Comparison of ENCODE assay signal across 33 cellular contexts in genomic region chr10:2680802-2681201, GRCh38.
"Had no signal": no experiment of that assay in that cellular context is flagged by ENCODE, and none has a peak within 500 bp of the region (broad histone marks: within the 10 kb centered on the region; RNA-seq: fewer than 3 reads in every experiment).

No MANE protein-coding gene starts in this region.

- H3K36me3 Mint-ChIP-seq: activated CD4-positive, alpha-beta memory T cell treated with anti-CD3 and anti-CD28 coated beads for 36 hours; activated naive CD8-positive, alpha-beta T cell; brain had no signal

- DNase-seq: activated B cell treated with CpG ODN at 0.5 μM for 24 hours; activated CD4-positive, alpha-beta memory T cell treated with anti-CD3 and anti-CD28 coated beads for 36 hours; activated CD4-positive, alpha-beta T cell treated with anti-CD3 and anti-CD28 coated beads, Interleukin-2, amount 10 ng/mL, durations not matched to agents 24 days and 14 days; activated CD8-positive, alpha-beta memory T cell treated with anti-CD3 and anti-CD28 coated beads, Interleukin-2, amount 50 U/mL, for 48 hours; activated CD8-positive, alpha-beta T cell treated with anti-CD3 and anti-CD28 coated beads, Interleukin-2, amount 10 ng/mL, durations not matched to agents 7 days and 5 days; activated effector memory CD4-positive, alpha-beta T cell treated with Interleukin-2 at 50 U/mL for 16 hours; activated gamma-delta T cell treated with Interleukin-2 at 50 U/mL for 16 hours; activated naive CD4-positive, alpha-beta T cell treated with anti-CD3 and anti-CD28 coated beads, Interleukin-2, amount 50 U/mL, for 16 hours; activated naive CD4-positive, alpha-beta T cell treated with Interleukin-2 at 50 U/mL for 16 hours; activated T-cell treated with anti-CD3 and anti-CD28 coated beads for 4 hours; activated T-cell treated with anti-CD3 and anti-CD28 coated beads, Interleukin-2, amount 50 U/mL, for 24 hours; activated T-cell treated with anti-CD3 and anti-CD28 coated beads, Interleukin-2, amount 50 U/mL, for 72 hours; amniotic stem cell; central memory CD4-positive, alpha-beta T cell; cortex of kidney; dermis blood vessel endothelial cell; effector CD4-positive, alpha-beta T cell; effector memory CD8-positive, alpha-beta T cell; erythroblast; foreskin keratinocyte; heart right ventricle; T-helper 1 cell; T-helper 17 cell; T1000; WERI-Rb-1 had no signal

- H3K4me1 Mint-ChIP-seq: activated B cell treated with CpG ODN at 0.5 μM for 24 hours; activated CD4-positive, alpha-beta T cell treated with anti-CD3 and anti-CD28 coated beads, Interleukin-2, amount 10 ng/mL, durations not matched to agents 24 days and 14 days; T-helper 17 cell had no signal

- H3K4me1 ChIP-seq: foreskin keratinocyte, heart right ventricle had no signal

- ATAC-seq: activated CD4-positive, CD25-positive, alpha-beta regulatory T cell treated with anti-CD3 and anti-CD28 coated beads, Interleukin-2, amount 50 U/mL, for 24 hours; activated CD8-positive, alpha-beta T cell treated with anti-CD3 and anti-CD28 coated beads, Interleukin-2, amount 10 ng/mL, durations not matched to agents 7 days and 5 days; activated T-cell treated with anti-CD3 and anti-CD28 coated beads, Interleukin-2, amount 50 U/mL, for 72 hours; effector memory CD8-positive, alpha-beta T cell; foreskin keratinocyte; gastroesophageal sphincter; heart right ventricle; T-helper 17 cell had no signal

- H3K4me3 ChIP-seq: breast epithelium, cardiac muscle cell, esophagus muscularis mucosa, gastroesophageal sphincter, heart right ventricle had no signal

- H3K36me3 ChIP-seq: breast epithelium, cardiac muscle cell, esophagus muscularis mucosa, gastroesophageal sphincter, heart right ventricle, WERI-Rb-1 had no signal

- H3K27ac Mint-ChIP-seq: activated B cell treated with CpG ODN at 0.5 μM for 24 hours; activated CD4-positive, alpha-beta memory T cell treated with anti-CD3 and anti-CD28 coated beads for 36 hours; activated CD4-positive, alpha-beta T cell treated with anti-CD3 and anti-CD28 coated beads, Interleukin-2, amount 10 ng/mL, durations not matched to agents 24 days and 14 days; activated CD8-positive, alpha-beta T cell treated with anti-CD3 and anti-CD28 coated beads, Interleukin-2, amount 10 ng/mL, durations not matched to agents 7 days and 5 days; activated naive CD8-positive, alpha-beta T cell; activated T-cell treated with anti-CD3 and anti-CD28 coated beads, Interleukin-2, amount 50 U/mL, for 24 hours; activated T-cell treated with anti-CD3 and anti-CD28 coated beads, Interleukin-2, amount 50 U/mL, for 72 hours; brain; effector memory CD8-positive, alpha-beta T cell; T-helper 17 cell; T-helper 2 cell treated with Interferon-gamma antibody and Interleukin-4, amounts not matched to agents 5 μg/mL and 100 μg/mL, for 36 hours had no signal

- H3K27me3 ChIP-seq: foreskin keratinocyte had no signal

- H3K27ac ChIP-seq: breast epithelium, cardiac muscle cell, esophagus muscularis mucosa, foreskin keratinocyte, gastroesophageal sphincter, heart right ventricle, WERI-Rb-1 had no signal

- H3K4me3 Mint-ChIP-seq: activated B cell treated with CpG ODN at 0.5 μM for 24 hours; activated CD4-positive, alpha-beta memory T cell treated with anti-CD3 and anti-CD28 coated beads for 36 hours; activated CD4-positive, alpha-beta T cell treated with anti-CD3 and anti-CD28 coated beads, Interleukin-2, amount 10 ng/mL, durations not matched to agents 24 days and 14 days; activated CD8-positive, alpha-beta T cell treated with anti-CD3 and anti-CD28 coated beads, Interleukin-2, amount 10 ng/mL, durations not matched to agents 7 days and 5 days; activated naive CD8-positive, alpha-beta T cell; activated T-cell treated with anti-CD3 and anti-CD28 coated beads, Interleukin-2, amount 50 U/mL, for 24 hours; activated T-cell treated with anti-CD3 and anti-CD28 coated beads, Interleukin-2, amount 50 U/mL, for 72 hours; brain; effector memory CD8-positive, alpha-beta T cell; T-helper 17 cell; T-helper 2 cell treated with Interferon-gamma antibody and Interleukin-4, amounts not matched to agents 5 μg/mL and 100 μg/mL, for 36 hours had no signal

- H3K27me3 Mint-ChIP-seq: activated B cell treated with CpG ODN at 0.5 μM for 24 hours; activated CD4-positive, alpha-beta T cell treated with anti-CD3 and anti-CD28 coated beads, Interleukin-2, amount 10 ng/mL, durations not matched to agents 24 days and 14 days had no signal

- H3K9me3 Mint-ChIP-seq: activated CD4-positive, alpha-beta memory T cell treated with anti-CD3 and anti-CD28 coated beads for 36 hours; activated CD4-positive, alpha-beta T cell treated with anti-CD3 and anti-CD28 coated beads, Interleukin-2, amount 10 ng/mL, durations not matched to agents 24 days and 14 days; activated T-cell treated with anti-CD3 and anti-CD28 coated beads, Interleukin-2, amount 50 U/mL, for 24 hours; activated T-cell treated with anti-CD3 and anti-CD28 coated beads, Interleukin-2, amount 50 U/mL, for 72 hours; T-helper 2 cell treated with Interferon-gamma antibody and Interleukin-4, amounts not matched to agents 5 μg/mL and 100 μg/mL, for 36 hours had no signal
